ENCODE assay signal across 14 cellular contexts in genomic region chr6:12947191-12947795, GRCh38.
"Had no signal": no experiment of that assay in that cellular context is flagged by ENCODE, and none has a peak within 500 bp of the region (broad histone marks: within the 10 kb centered on the region; RNA-seq: fewer than 3 reads in every experiment).

No MANE protein-coding gene starts in this region.

- H3K4me3 Mint-ChIP-seq: activated naive CD4-positive, alpha-beta T cell treated with anti-CD3 and anti-CD28 coated beads, Interleukin-2, amount 50 U/mL, for 24 hours; natural killer cell treated with Interleukin-12 subunit alpha and Interleukin-12 subunit beta and Interleukin-15 and Interleukin-18, amount 100 ng/mL, for 72 hours; T-helper 2 cell treated with Interferon-gamma antibody and Interleukin-4, amounts not matched to agents 5 μg/mL and 100 μg/mL, for 36 hours had no signal

- ATAC-seq: left lobe of liver, sciatic nerve had no signal

- H3K36me3 ChIP-seq: prostate gland had no signal

- H3K27ac Mint-ChIP-seq: activated naive CD4-positive, alpha-beta T cell treated with anti-CD3 and anti-CD28 coated beads, Interleukin-2, amount 50 U/mL, for 24 hours; natural killer cell treated with Interleukin-12 subunit alpha and Interleukin-12 subunit beta and Interleukin-15 and Interleukin-18, amount 100 ng/mL, for 72 hours; T-helper 2 cell treated with Interferon-gamma antibody and Interleukin-4, amounts not matched to agents 5 μg/mL and 100 μg/mL, for 36 hours had no signal

- H3K9me3 ChIP-seq: prostate gland had no signal

- H3K9me3 Mint-ChIP-seq: activated naive CD4-positive, alpha-beta T cell treated with anti-CD3 and anti-CD28 coated beads, Interleukin-2, amount 50 U/mL, for 24 hours; natural killer cell treated with Interleukin-12 subunit alpha and Interleukin-12 subunit beta and Interleukin-15 and Interleukin-18, amount 100 ng/mL, for 72 hours; T-helper 2 cell treated with Interferon-gamma antibody and Interleukin-4, amounts not matched to agents 5 μg/mL and 100 μg/mL, for 36 hours had no signal

- H3K4me3 ChIP-seq: coronary artery, prostate gland had no signal

- DNase-seq: central memory CD4-positive, alpha-beta T cell; effector memory CD4-positive, alpha-beta T cell; erythroblast; occipital lobe; stimulated activated CD4-positive, alpha-beta T cell treated with anti-CD3 and anti-CD28 coated beads, Interleukin-12 subunit alpha, Interleukin-12 subunit beta, amount 100 ng/mL, for 4 hours; stimulated activated naive CD4-positive, alpha-beta T cell treated with Interleukin-2 at 50 U/mL for 16 hours; trophoblast cell had no signal

- H3K36me3 Mint-ChIP-seq: activated naive CD4-positive, alpha-beta T cell treated with anti-CD3 and anti-CD28 coated beads, Interleukin-2, amount 50 U/mL, for 24 hours; natural killer cell treated with Interleukin-12 subunit alpha and Interleukin-12 subunit beta and Interleukin-15 and Interleukin-18, amount 100 ng/mL, for 72 hours had no signal

- H3K4me1 ChIP-seq: prostate gland had no signal

- H3K27ac ChIP-seq: coronary artery, prostate gland had no signal

- H3K4me1 Mint-ChIP-seq: activated naive CD4-positive, alpha-beta T cell treated with anti-CD3 and anti-CD28 coated beads, Interleukin-2, amount 50 U/mL, for 24 hours had no signal
